In the genomic region with DNA sequence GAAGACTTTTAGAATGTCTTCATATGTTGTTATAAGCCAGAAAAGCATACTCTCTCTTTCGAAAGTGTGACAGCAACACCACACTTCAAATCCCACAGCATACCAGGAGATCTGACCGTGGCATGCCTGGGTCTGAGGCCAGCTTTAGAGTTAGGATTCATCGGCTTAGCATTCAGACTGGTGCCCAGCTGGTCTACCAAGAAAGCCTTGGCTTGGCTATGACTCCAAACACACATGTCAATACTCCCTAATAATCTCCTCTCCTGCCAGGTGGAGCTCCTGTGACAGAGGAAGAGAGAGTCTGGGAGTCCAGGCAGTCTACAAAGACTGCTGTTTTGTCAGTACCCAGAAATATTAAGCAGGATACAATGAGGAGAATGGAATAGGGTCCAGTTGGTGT, we compare ENCODE assay signal across 23 cellular contexts.
DNase-seq lines count a peak whose midpoint lies in the region; ATAC-seq and TF ChIP-seq lines count a peak whose summit lies in the region.
"Had no signal": no experiment of that assay in that cellular context is flagged by ENCODE, and none has a peak within 500 bp of the region (broad histone marks: within the 10 kb centered on the region; RNA-seq: fewer than 3 reads in every experiment).

No MANE protein-coding gene starts in this region.

- ATAC-seq in foreskin keratinocyte (no peak), HG03139 (IDR thresholded peaks at IDR 0.05; ENCODE audit: unreplicated experiment) (no peak)
- ATAC-seq: activated CD8-positive, alpha-beta memory T cell treated with anti-CD3 and anti-CD28 coated beads, Interleukin-2, amount 10 ng/mL, durations not matched to agents 7 days and 5 days; gastrocnemius medialis; natural killer cell treated with Interleukin-12 subunit alpha and Interleukin-12 subunit beta and Interleukin-15 and Interleukin-18, amount 100 ng/mL, for 72 hours; Right ventricle myocardium inferior had no signal

- TF ChIP-seq CTCF in WERI-Rb-1 (IDR thresholded peaks at IDR 0.05; ENCODE audit: low read depth, low read length) (no peak), foreskin keratinocyte (conservative IDR thresholded peaks at IDR 0.05) (peak; percentile 7)

- no peaks in the 10 kb centered on the region for H3K36me3 ChIP-seq in WERI-Rb-1
- H3K36me3 ChIP-seq: gastrocnemius medialis, uterus had no signal

- no peaks in the 10 kb centered on the region for H3K4me1 ChIP-seq in foreskin keratinocyte
- H3K4me1 ChIP-seq: gastrocnemius medialis, uterus had no signal

- DNase-seq in AG08396 (ENCODE audit: low spot score) (peak; percentile 36), HCEC 1CT (peak; percentile 25), WERI-Rb-1 (peak; percentile 47), foreskin keratinocyte (no peak), NCI-H526 treated with DMSO at 0.1 percent for 48 hours (lab: John Stamatoyannopoulos, UW) (no peak), NCI-H2171 treated with DMSO at 0.1 percent for 48 hours (lab: John Stamatoyannopoulos, UW) (no peak)
- DNase-seq in activated naive CD4-positive, alpha-beta T cell treated with Interleukin-2 at 50 U/mL for 16 hours, result no peak
- DNase-seq: activated CD4-positive, alpha-beta T cell treated with anti-CD3 and anti-CD28 coated beads for 4 hours; activated CD8-positive, alpha-beta memory T cell treated with anti-CD3 and anti-CD28 coated beads, Interleukin-2, amount 10 ng/mL, durations not matched to agents 7 days and 5 days; activated naive CD8-positive, alpha-beta T cell treated with anti-CD3 and anti-CD28 coated beads, Interleukin-2, amount 10 ng/mL, durations not matched to agents 7 days and 5 days; CD4-positive, alpha-beta memory T cell; gastrocnemius medialis; GOT3; mesendoderm; NCI-H1694; NCI-H345; posterior cingulate gyrus; stimulated activated CD4-positive, alpha-beta T cell treated with anti-CD3 and anti-CD28 coated beads, Interleukin-4, amount 100 ng/mL, for 1 hour; uterus had no signal

- H3K27ac ChIP-seq in WERI-Rb-1, result no peak overlapping the region
- H3K27ac ChIP-seq in foreskin keratinocyte, result no peak overlapping the region
- H3K27ac ChIP-seq: gastrocnemius medialis, skin epidermis, uterus had no signal

- no peak overlapping the region for H3K4me3 ChIP-seq in WERI-Rb-1 (ENCODE audit: low read depth, low read length)
- H3K4me3 ChIP-seq: gastrocnemius medialis, skin epidermis, uterus had no signal

- H3K9me3 ChIP-seq in WERI-Rb-1 (ENCODE audit: severe bottlenecking), result no peaks in the 10 kb centered on the region
- H3K9me3 ChIP-seq: gastrocnemius medialis, uterus had no signal

- no peaks in the 10 kb centered on the region for H3K27me3 ChIP-seq in WERI-Rb-1 (ENCODE audit: insufficient read depth, low read depth, severe bottlenecking)
- no peaks in the 10 kb centered on the region for H3K27me3 ChIP-seq in foreskin keratinocyte
- H3K27me3 ChIP-seq: gastrocnemius medialis, uterus had no signal

Comparison
In these comparisons a context has a peak if more than half of its experiments do, and no peak if none do; other contexts are left out.
1. DNase-seq: peak in AG08396 (single experiment), HCEC 1CT (single experiment) and WERI-Rb-1 (single experiment); none in foreskin keratinocyte (0 of 2), NCI-H526 treated with DMSO at 0.1 percent for 48 hours (single experiment), NCI-H2171 treated with DMSO at 0.1 percent for 48 hours (single experiment) and activated naive CD4-positive, alpha-beta T cell treated with Interleukin-2 at 50 U/mL for 16 hours (single experiment).